Comparison of ENCODE assay signal across 8 cellular contexts in the genomic region with DNA sequence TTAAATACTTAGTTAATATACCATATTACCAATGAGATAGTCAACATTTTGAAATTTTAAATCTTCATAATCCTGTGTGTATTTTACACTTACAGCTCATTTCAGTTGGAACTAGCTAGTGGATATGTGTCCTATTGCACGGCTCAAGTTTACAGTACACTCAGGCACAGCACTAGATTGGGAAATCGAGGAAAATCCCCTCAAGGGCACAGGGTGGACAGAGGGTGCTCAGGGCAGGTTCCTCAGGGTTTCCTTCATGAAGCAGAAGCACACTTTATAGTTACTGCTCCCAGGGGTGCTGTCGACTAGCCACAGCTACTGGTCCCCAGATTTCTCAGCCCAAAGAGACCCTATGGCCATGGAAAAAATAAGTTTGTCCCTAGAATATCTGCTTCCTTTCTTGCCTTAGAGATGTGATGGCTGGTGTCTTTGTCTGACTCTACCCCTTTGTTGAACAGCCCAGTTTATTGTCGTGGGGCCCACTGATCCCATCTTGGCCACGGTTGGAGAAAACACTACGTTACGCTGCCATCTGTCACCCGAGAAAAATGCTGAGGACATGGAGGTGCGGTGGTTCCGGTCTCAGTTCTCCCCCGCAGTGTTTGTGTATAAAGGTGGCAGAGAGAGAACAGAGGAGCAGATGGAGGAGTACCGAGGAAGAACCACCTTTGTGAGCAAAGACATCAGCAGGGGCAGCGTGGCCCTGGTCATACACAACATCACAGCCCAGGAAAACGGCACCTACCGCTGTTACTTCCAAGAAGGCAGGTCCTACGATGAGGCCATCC. TPM values are rescaled to one million over a fixed set of nuclear protein-coding genes. Genes with fewer than 3 reads are reported as not detected.
A peak's percentile ranks its signal among the peaks of the same experiment; 100 is the strongest.
DNase-seq lines count a peak whose midpoint lies in the region; ATAC-seq and TF ChIP-seq lines count a peak whose summit lies in the region.
"Had no signal": no experiment of that assay in that cellular context is flagged by ENCODE, and none has a peak within 500 bp of the region (broad histone marks: within the 10 kb centered on the region; RNA-seq: fewer than 3 reads in every experiment).

No MANE protein-coding gene starts in this region.

- H3K9me3 Mint-ChIP-seq in T-cell: no peaks in the 10 kb centered on the region

- H3K36me3 ChIP-seq in BE2C (peaks cover 41% of the 10 kb centered on the region), lung (ENCODE audit: control insufficient read depth in 2 of 2, insufficient read depth in 2 of 2, low read length in 2 of 2) (peaks cover 3 to 20% of the 10 kb centered on the region in 2 donors)

- TF ChIP-seq CTCF in BE2C (IDR thresholded peaks at IDR 0.05; ENCODE audit: low read depth, low read length) (no peak), lung (IDR thresholded peaks at IDR 0.05; ENCODE audit: control extremely low read depth, extremely low read depth) (no peak)

- peaks cover 4% of the 10 kb centered on the region for H3K4me1 ChIP-seq in BE2C
- peaks cover 10 to 21% of the 10 kb centered on the region in 2 donors for H3K4me1 ChIP-seq in lung (ENCODE audit: control insufficient read depth in 2 of 2, insufficient read depth in 2 of 2, low read length in 2 of 2)

- DNase-seq in BE2C (no peak), T-cell (no peak), lung (ENCODE audit: low spot score) (no peak), DMS53 (lab: John Stamatoyannopoulos, UW) (no peak)
- DNase-seq in central memory CD4-positive, alpha-beta T cell: no peak
- DNase-seq: foreskin melanocyte, SIG-M5 had no signal

- H3K36me3 Mint-ChIP-seq in T-cell: peaks cover 54% of the 10 kb centered on the region

- H3K4me1 Mint-ChIP-seq in T-cell: peaks cover 67 to 78% (median 76%) of the 10 kb centered on the region in 3 donors

- peak overlapping the region; percentile 57 to 84 for H3K27ac Mint-ChIP-seq in T-cell

- H3K27ac ChIP-seq in lung (ENCODE audit: low read depth in 1 of 2, low read length in 1 of 2): no peak overlapping the region

- peak overlapping the region; percentile 77 to 99 (median 79) for H3K4me3 Mint-ChIP-seq in T-cell

- no peak for ATAC-seq in T-cell (replicated peaks in 1 of 4)
- no peak for ATAC-seq in lung (ENCODE audit: insufficient read depth, low FRiP score)
- ATAC-seq in esophagus mucosa: no peak

- H3K9me3 ChIP-seq in BE2C (no peaks in the 10 kb centered on the region), lung (ENCODE audit: control insufficient read depth in 2 of 2, insufficient read depth in 1 of 2, low read length in 1 of 2) (no peaks in the 10 kb centered on the region)

- H3K27me3 Mint-ChIP-seq in T-cell: no peaks in the 10 kb centered on the region

- WGBS in lung, 2 donors: 79 to 85% methylated on average over 16 of the region's 16 CpGs

- peak overlapping the region; percentile 96; the same call in 1 of the 2 replicates for H3K4me3 ChIP-seq in BE2C (ENCODE audit: low read depth, low read length)
- H3K4me3 ChIP-seq in lung: peak overlapping the region; percentile 28

- H3K27me3 ChIP-seq in BE2C (no peaks in the 10 kb centered on the region), lung (ENCODE audit: control insufficient read depth, insufficient read depth) (no peaks in the 10 kb centered on the region)

- CTCF ChIA-PET in T-cell (lab: Charles Lee): no interaction called here

- POLR2A ChIA-PET in T-cell (lab: Charles Lee): no interaction called here

RNA-seq across cellular contexts. Expression of gene BTN2A1, which starts 1.5 kb away (rescaled TPM):
- 31.1 TPM for polyA plus RNA-seq in BE2C (2012; ENCODE audit: insufficient read depth, insufficient read length, low read depth)
- total RNA-seq in T-cell (10 to 100 TPM; 36.1 to 53.4 (median 47.9) TPM), lung (10 to 100 TPM; 20.0 to 23.5 TPM), esophagus mucosa (8.1 TPM)
- 10 to 100 TPM; 12.4 to 35.3 TPM for polyA plus RNA-seq in lung

RNA-seq across cellular contexts. Expression of gene BTN3A3, which starts 18.9 kb away (rescaled TPM):
- polyA plus RNA-seq in BE2C (2012; ENCODE audit: insufficient read depth, insufficient read length, low read depth): 2.4 TPM
- total RNA-seq in T-cell: 100 to 1,000 TPM; 115 to 172 (median 142) TPM
- total RNA-seq in lung: 10 to 100 TPM; 18.9 to 65.5 TPM
- polyA plus RNA-seq in lung: 10 to 100 TPM in 1 of 2 donors, 1 to 10 TPM in 1; 8.1 to 22.9 TPM
- total RNA-seq in esophagus mucosa: 4.2 TPM

RNA-seq across cellular contexts. Expression of gene BTN1A1, which starts 40.9 kb away (rescaled TPM):
- polyA plus RNA-seq in BE2C (2012; ENCODE audit: insufficient read depth, insufficient read length, low read depth): not detected
- total RNA-seq in T-cell (not detected), lung (under 1 TPM; 0.06 to 0.26 TPM), esophagus mucosa (not detected)
- polyA plus RNA-seq in lung: under 1 TPM in 1 of 2 donors, not detected in 1; 0.06 TPM

RNA-seq across cellular contexts. Expression of gene BTN3A1, which starts 57.1 kb away (rescaled TPM):
- 2.4 TPM for polyA plus RNA-seq in BE2C (2012; ENCODE audit: insufficient read depth, insufficient read length, low read depth)
- total RNA-seq in T-cell (100 to 1,000 TPM; 205 to 270 (median 210) TPM), lung (10 to 100 TPM; 18.7 to 60.1 TPM), esophagus mucosa (6.2 TPM)
- 10 to 100 TPM; 14.4 to 26.3 TPM for polyA plus RNA-seq in lung
